In genomic region chr18:12048827-12049175, GRCh38 we compare ENCODE assay signal across 1 cellular context.
TF ChIP-seq lines count a peak whose summit lies in the region.

No MANE protein-coding gene starts in this region.

TF ChIP-seq in GM12878, 131 proteins besides CTCF, POLR2A, EP300 and RAD21:
- TF ChIP-seq RUNX3 (IDR thresholded peaks at IDR 0.05; ENCODE audit: low read length) (no peak; the same call in 1 of the 2 replicates), YBX1 (IDR thresholded peaks at IDR 0.05) (no peak), MEF2A (IDR thresholded peaks at IDR 0.05; ENCODE audit: insufficient read depth, low read depth, low read length) (no peak), DPF2 (IDR thresholded peaks at IDR 0.05) (no peak), ZNF384 (IDR thresholded peaks at IDR 0.05; ENCODE audit: borderline replicate concordance, low read depth, low read length) (no peak), POU2F2 (IDR thresholded peaks at IDR 0.05; ENCODE audit: borderline replicate concordance, low read depth, low read length) (no peak), HCFC1 (IDR thresholded peaks at IDR 0.05; ENCODE audit: low read length) (no peak), FOS (IDR thresholded peaks at IDR 0.05; ENCODE audit: borderline replicate concordance, extremely low read depth, insufficient read length) (no peak), NR2F1 (conservative IDR thresholded peaks at IDR 0.05) (no peak), IKZF1 (conservative IDR thresholded peaks at IDR 0.05) (no peak), TBL1XR1 (IDR thresholded peaks at IDR 0.05; ENCODE audit: low read depth, low read length) (no peak)
- TF ChIP-seq, protein P1, sequence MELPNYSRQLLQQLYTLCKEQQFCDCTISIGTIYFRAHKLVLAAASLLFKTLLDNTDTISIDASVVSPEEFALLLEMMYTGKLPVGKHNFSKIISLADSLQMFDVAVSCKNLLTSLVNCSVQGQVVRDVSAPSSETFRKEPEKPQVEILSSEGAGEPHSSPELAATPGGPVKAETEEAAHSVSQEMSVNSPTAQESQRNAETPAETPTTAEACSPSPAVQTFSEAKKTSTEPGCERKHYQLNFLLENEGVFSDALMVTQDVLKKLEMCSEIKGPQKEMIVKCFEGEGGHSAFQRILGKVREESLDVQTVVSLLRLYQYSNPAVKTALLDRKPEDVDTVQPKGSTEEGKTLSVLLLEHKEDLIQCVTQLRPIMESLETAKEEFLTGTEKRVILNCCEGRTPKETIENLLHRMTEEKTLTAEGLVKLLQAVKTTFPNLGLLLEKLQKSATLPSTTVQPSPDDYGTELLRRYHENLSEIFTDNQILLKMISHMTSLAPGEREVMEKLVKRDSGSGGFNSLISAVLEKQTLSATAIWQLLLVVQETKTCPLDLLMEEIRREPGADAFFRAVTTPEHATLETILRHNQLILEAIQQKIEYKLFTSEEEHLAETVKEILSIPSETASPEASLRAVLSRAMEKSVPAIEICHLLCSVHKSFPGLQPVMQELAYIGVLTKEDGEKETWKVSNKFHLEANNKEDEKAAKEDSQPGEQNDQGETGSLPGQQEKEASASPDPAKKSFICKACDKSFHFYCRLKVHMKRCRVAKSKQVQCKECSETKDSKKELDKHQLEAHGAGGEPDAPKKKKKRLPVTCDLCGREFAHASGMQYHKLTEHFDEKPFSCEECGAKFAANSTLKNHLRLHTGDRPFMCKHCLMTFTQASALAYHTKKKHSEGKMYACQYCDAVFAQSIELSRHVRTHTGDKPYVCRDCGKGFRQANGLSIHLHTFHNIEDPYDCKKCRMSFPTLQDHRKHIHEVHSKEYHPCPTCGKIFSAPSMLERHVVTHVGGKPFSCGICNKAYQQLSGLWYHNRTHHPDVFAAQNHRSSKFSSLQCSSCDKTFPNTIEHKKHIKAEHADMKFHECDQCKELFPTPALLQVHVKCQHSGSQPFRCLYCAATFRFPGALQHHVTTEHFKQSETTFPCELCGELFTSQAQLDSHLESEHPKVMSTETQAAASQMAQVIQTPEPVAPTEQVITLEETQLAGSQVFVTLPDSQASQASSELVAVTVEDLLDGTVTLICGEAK (IDR thresholded peaks at IDR 0.05; ENCODE audit: borderline replicate concordance): no peak
TF ChIP-seq in GM12878: peak in this region for 0.
